8 cellular contexts compared by ENCODE assay signal in genomic region chr9:134778841-134779411, GRCh38.
DNase-seq lines count a peak whose midpoint lies in the region; ATAC-seq, FAIRE-seq and TF ChIP-seq lines count a peak whose summit lies in the region.

No MANE protein-coding gene starts in this region.

- no peaks in the 10 kb centered on the region for H3K9me3 Mint-ChIP-seq in progenitor cell of endocrine pancreas (ENCODE audit: low read depth)
- no peaks in the 10 kb centered on the region for H3K9me3 Mint-ChIP-seq in activated CD8-positive, alpha-beta T cell treated with anti-CD3 and anti-CD28 coated beads, Interleukin-2, amount 10 ng/mL, durations not matched to agents 7 days and 5 days (ENCODE audit: insufficient read depth)

- CTCF ChIA-PET in activated CD8-positive, alpha-beta T cell treated with anti-CD3 and anti-CD28 coated beads, Interleukin-2, amount 10 ng/mL, durations not matched to agents 7 days and 5 days (lab: Charles Lee), result no interaction called here

- peak; percentile 48 to 54 for DNase-seq in SHP77 (lab: John Stamatoyannopoulos, UW)
- no peak for DNase-seq in SHP77 treated with DMSO at 0.1 percent for 48 hours (lab: John Stamatoyannopoulos, UW)
- DNase-seq in RCC 7860 (ENCODE audit: low spot score), result peak; percentile 26
- DNase-seq in fibroblast of villous mesenchyme (ENCODE audit: low read depth), result peak; percentile 48
- DNase-seq in progenitor cell of endocrine pancreas (ENCODE audit: low spot score, unreplicated experiment), result peak; percentile 47
- DNase-seq in putamen (ENCODE audit: low spot score), result no peak
- no peak for DNase-seq in activated effector memory CD4-positive, alpha-beta T cell treated with anti-CD3 and anti-CD28 coated beads, Interleukin-2, amount 50 U/mL, for 16 hours
- no peak for DNase-seq in activated CD8-positive, alpha-beta T cell treated with anti-CD3 and anti-CD28 coated beads, Interleukin-2, amount 10 ng/mL, durations not matched to agents 7 days and 5 days

- H3K4me1 Mint-ChIP-seq in progenitor cell of endocrine pancreas (ENCODE audit: low read depth), result peaks cover 12% of the 10 kb centered on the region
- H3K4me1 Mint-ChIP-seq in activated CD8-positive, alpha-beta T cell treated with anti-CD3 and anti-CD28 coated beads, Interleukin-2, amount 10 ng/mL, durations not matched to agents 7 days and 5 days (ENCODE audit: low read depth), result no peaks in the 10 kb centered on the region

- POLR2A ChIA-PET in activated CD8-positive, alpha-beta T cell treated with anti-CD3 and anti-CD28 coated beads, Interleukin-2, amount 10 ng/mL, durations not matched to agents 7 days and 5 days (lab: Charles Lee), result no interaction called here

- H3K27me3 Mint-ChIP-seq in progenitor cell of endocrine pancreas, result no peaks in the 10 kb centered on the region
- H3K27me3 Mint-ChIP-seq in activated CD8-positive, alpha-beta T cell treated with anti-CD3 and anti-CD28 coated beads, Interleukin-2, amount 10 ng/mL, durations not matched to agents 7 days and 5 days (ENCODE audit: low read depth), result no peaks in the 10 kb centered on the region

- no peak overlapping the region for H3K4me3 Mint-ChIP-seq in progenitor cell of endocrine pancreas (ENCODE audit: low read depth)
- H3K4me3 Mint-ChIP-seq in activated CD8-positive, alpha-beta T cell treated with anti-CD3 and anti-CD28 coated beads, Interleukin-2, amount 10 ng/mL, durations not matched to agents 7 days and 5 days, result no peak overlapping the region

- no peak overlapping the region for H3K4me3 ChIP-seq in fibroblast of villous mesenchyme (ENCODE audit: low read depth, low read length)

- no peaks in the 10 kb centered on the region for H3K36me3 Mint-ChIP-seq in progenitor cell of endocrine pancreas (ENCODE audit: insufficient read depth)
- H3K36me3 Mint-ChIP-seq in activated CD8-positive, alpha-beta T cell treated with anti-CD3 and anti-CD28 coated beads, Interleukin-2, amount 10 ng/mL, durations not matched to agents 7 days and 5 days (ENCODE audit: low read depth), result no peaks in the 10 kb centered on the region

- FAIRE-seq in RCC 7860 (lab: Jason Lieb, UNC), result no peak

- TF ChIP-seq CTCF in fibroblast of villous mesenchyme (IDR thresholded peaks at IDR 0.05; ENCODE audit: insufficient read depth, low read depth, low read length), result peak; percentile 59
- TF ChIP-seq CTCF in progenitor cell of endocrine pancreas (IDR thresholded peaks at IDR 0.05; ENCODE audit: unreplicated experiment), result peak; percentile 77

- ATAC-seq in activated CD8-positive, alpha-beta T cell treated with anti-CD3 and anti-CD28 coated beads, Interleukin-2, amount 10 ng/mL, durations not matched to agents 7 days and 5 days, result no peak

- no peak overlapping the region for H3K27ac Mint-ChIP-seq in progenitor cell of endocrine pancreas
- no peak overlapping the region for H3K27ac Mint-ChIP-seq in activated CD8-positive, alpha-beta T cell treated with anti-CD3 and anti-CD28 coated beads, Interleukin-2, amount 10 ng/mL, durations not matched to agents 7 days and 5 days

Comparison
In these comparisons a context has a peak if more than half of its experiments do, and no peak if none do; other contexts are left out.
1. DNase-seq: peak in SHP77 (2 of 2), RCC 7860 (single experiment), fibroblast of villous mesenchyme (single experiment) and progenitor cell of endocrine pancreas (single experiment); none in SHP77 treated with DMSO at 0.1 percent for 48 hours (single experiment), putamen (single experiment), activated effector memory CD4-positive, alpha-beta T cell treated with anti-CD3 and anti-CD28 coated beads, Interleukin-2, amount 50 U/mL, for 16 hours (single experiment) and activated CD8-positive, alpha-beta T cell treated with anti-CD3 and anti-CD28 coated beads, Interleukin-2, amount 10 ng/mL, durations not matched to agents 7 days and 5 days (single experiment).